In genomic region chr12:92466391-92467305, GRCh38 we compare ENCODE assay signal across 7 cellular contexts.
DNase-seq lines count a peak whose midpoint lies in the region; ATAC-seq and TF ChIP-seq lines count a peak whose summit lies in the region.

No MANE protein-coding gene starts in this region.

- H3K9me3 ChIP-seq in NT2/D1 (ENCODE audit: insufficient read depth, low read length) = no peaks in the 10 kb centered on the region

- no peaks in the 10 kb centered on the region for H3K36me3 ChIP-seq in NT2/D1 (ENCODE audit: insufficient read depth, insufficient read length, low read length)

- no peak overlapping the region for H3K4me3 ChIP-seq in NT2/D1 (ENCODE audit: insufficient read length, low read depth)

- DNase-seq in NT2/D1 (ENCODE audit: low read depth, low spot score) (peak; percentile 66), iris pigment epithelial cell (ENCODE audit: low read depth) (peak; percentile 9), HCEC 1CT (no peak)
- no peak for DNase-seq in activated CD4-positive, alpha-beta T cell treated with anti-CD3 and anti-CD28 coated beads, Interleukin-2, amount 50 U/mL, for 48 hours
- no peak for DNase-seq in activated CD4-positive, alpha-beta T cell treated with anti-CD3 and anti-CD28 coated beads, Interleukin-2, amount 50 U/mL, for 1 hour

- TF ChIP-seq POLR2A in GM19099 (IDR thresholded peaks at IDR 0.05; ENCODE audit: extremely low read depth, insufficient read length, low read depth) = peak; percentile 84

- peak; percentile 52 for ATAC-seq in HG03025 (IDR thresholded peaks at IDR 0.05; ENCODE audit: low FRiP score, unreplicated experiment)

- no peaks in the 10 kb centered on the region for H3K27me3 ChIP-seq in NT2/D1 (ENCODE audit: insufficient read depth, insufficient read length)

- no peak overlapping the region for H3K9ac ChIP-seq in NT2/D1 (ENCODE audit: insufficient read length, low read depth)

- peaks cover 5% of the 10 kb centered on the region for H3K4me1 ChIP-seq in NT2/D1 (ENCODE audit: insufficient read depth, insufficient read length)

Comparison
In these comparisons a context has a peak if more than half of its experiments do, and no peak if none do; other contexts are left out.
1. DNase-seq: peak in NT2/D1 (single experiment) and iris pigment epithelial cell (single experiment); none in activated CD4-positive, alpha-beta T cell treated with anti-CD3 and anti-CD28 coated beads, Interleukin-2, amount 50 U/mL, for 48 hours (0 of 2), activated CD4-positive, alpha-beta T cell treated with anti-CD3 and anti-CD28 coated beads, Interleukin-2, amount 50 U/mL, for 1 hour (single experiment) and HCEC 1CT (single experiment).